10 cellular contexts compared by ENCODE assay signal in the genomic region with DNA sequence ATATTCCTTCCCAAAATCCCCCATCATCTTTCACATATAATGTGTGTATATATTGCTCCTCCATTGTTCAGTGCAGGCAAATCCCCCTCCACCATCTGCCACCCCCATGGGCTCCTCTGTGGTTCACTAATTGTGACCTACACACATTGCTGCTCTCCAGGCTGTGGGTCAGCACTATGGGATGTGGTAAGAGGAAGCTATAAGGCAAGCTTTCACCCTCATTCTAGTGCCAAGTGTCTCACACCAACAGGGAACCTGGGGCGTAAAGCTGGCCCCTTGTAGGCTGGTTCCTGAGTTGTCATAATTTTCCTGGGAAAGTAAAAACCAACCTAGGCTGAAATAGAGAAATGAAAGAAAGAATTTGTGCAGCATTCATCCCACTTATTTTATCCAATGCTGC. TPM values are rescaled to one million over a fixed set of nuclear protein-coding genes. Genes with fewer than 3 reads are reported as not detected.
DNase-seq lines count a peak whose midpoint lies in the region; ATAC-seq and TF ChIP-seq lines count a peak whose summit lies in the region.
"Had no signal": no experiment of that assay in that cellular context is flagged by ENCODE, and none has a peak within 500 bp of the region (broad histone marks: within the 10 kb centered on the region; RNA-seq: fewer than 3 reads in every experiment).

No MANE protein-coding gene starts in this region.

- H3K36me3 Mint-ChIP-seq in activated T-cell treated with anti-CD3 and anti-CD28 coated beads, Interleukin-2, amount 50 U/mL, for 72 hours (ENCODE audit: insufficient read depth in 2 of 2): peaks cover 8 to 33% of the 10 kb centered on the region in 2 donors
- peaks cover 19% of the 10 kb centered on the region; the same call in 1 of the 2 replicates for H3K36me3 Mint-ChIP-seq in WTC11
- peaks cover 35% of the 10 kb centered on the region for H3K36me3 Mint-ChIP-seq in stimulated activated memory B cell treated with anti-CD40 and anti-IgM and Interleukin-4, amounts not matched to agents 10 μg/mL and 1 μg/mL and 100 μg/mL, for 72 hours

- POLR2A ChIA-PET in WTC11 (lab: Charles Lee): no interaction called here

- no peak for ATAC-seq in activated T-cell treated with anti-CD3 and anti-CD28 coated beads, Interleukin-2, amount 50 U/mL, for 72 hours (replicated peaks in 1 of 2)
- ATAC-seq in WTC11 (no peak), left ventricle myocardium superior (peak; percentile 25), GM21447 (IDR thresholded peaks at IDR 0.05; ENCODE audit: unreplicated experiment) (no peak)
- ATAC-seq in stimulated activated memory B cell treated with anti-CD40 and anti-IgM and Interleukin-4, amounts not matched to agents 10 μg/mL and 1 μg/mL and 100 μg/mL, for 72 hours: no peak

- intact Hi-C loops in left ventricle myocardium superior (cut with micrococcal nuclease): no loop called here

- peak overlapping the region; percentile 68 to 71 for H3K4me3 Mint-ChIP-seq in activated T-cell treated with anti-CD3 and anti-CD28 coated beads, Interleukin-2, amount 50 U/mL, for 72 hours
- H3K4me3 Mint-ChIP-seq in WTC11: no peak overlapping the region
- peak overlapping the region; percentile 16 for H3K4me3 Mint-ChIP-seq in stimulated activated memory B cell treated with anti-CD40 and anti-IgM and Interleukin-4, amounts not matched to agents 10 μg/mL and 1 μg/mL and 100 μg/mL, for 72 hours

- H3K27ac Mint-ChIP-seq in activated T-cell treated with anti-CD3 and anti-CD28 coated beads, Interleukin-2, amount 50 U/mL, for 72 hours: peak overlapping the region; percentile 83
- peak overlapping the region; percentile 24; the same call in 1 of the 2 replicates for H3K27ac Mint-ChIP-seq in WTC11
- H3K27ac Mint-ChIP-seq in stimulated activated memory B cell treated with anti-CD40 and anti-IgM and Interleukin-4, amounts not matched to agents 10 μg/mL and 1 μg/mL and 100 μg/mL, for 72 hours: peak overlapping the region; percentile 92

- no peaks in the 10 kb centered on the region for H3K9me3 Mint-ChIP-seq in activated T-cell treated with anti-CD3 and anti-CD28 coated beads, Interleukin-2, amount 50 U/mL, for 72 hours
- no peaks in the 10 kb centered on the region for H3K9me3 Mint-ChIP-seq in WTC11
- H3K9me3 Mint-ChIP-seq in stimulated activated memory B cell treated with anti-CD40 and anti-IgM and Interleukin-4, amounts not matched to agents 10 μg/mL and 1 μg/mL and 100 μg/mL, for 72 hours: no peaks in the 10 kb centered on the region

- no peak for DNase-seq in activated T-cell treated with anti-CD3 and anti-CD28 coated beads, Interleukin-2, amount 50 U/mL, for 72 hours
- no peak for DNase-seq in activated T-cell treated with anti-CD3 and anti-CD28 coated beads, Interleukin-2, amount 50 U/mL, for 1 hour
- no peak for DNase-seq in WTC11 (ENCODE audit: low spot score)
- no peak for DNase-seq in left ventricle myocardium superior
- DNase-seq in activated gamma-delta T cell treated with Interleukin-2 at 50 U/mL for 16 hours: no peak
- no peak for DNase-seq in HPDE6-E6E7 (ENCODE audit: extremely low spot score)
- DNase-seq: midbrain; stimulated activated naive CD4-positive, alpha-beta T cell had no signal

- no peaks in the 10 kb centered on the region for H3K27me3 Mint-ChIP-seq in activated T-cell treated with anti-CD3 and anti-CD28 coated beads, Interleukin-2, amount 50 U/mL, for 72 hours (ENCODE audit: low read depth)
- H3K27me3 Mint-ChIP-seq in WTC11 (ENCODE audit: low read depth): no peaks in the 10 kb centered on the region
- no peaks in the 10 kb centered on the region for H3K27me3 Mint-ChIP-seq in stimulated activated memory B cell treated with anti-CD40 and anti-IgM and Interleukin-4, amounts not matched to agents 10 μg/mL and 1 μg/mL and 100 μg/mL, for 72 hours

- TF ChIP-seq CTCF in WTC11 (IDR thresholded peaks at IDR 0.05): no peak

- CTCF ChIA-PET in WTC11 (lab: Charles Lee): interaction anchor here (1.6 kb wide), 1 partner anchor 22 kb away, joined by 5 read pairs; no protein-coding TSS in a partner anchor

- peaks cover 81% of the 10 kb centered on the region for H3K4me1 Mint-ChIP-seq in activated T-cell treated with anti-CD3 and anti-CD28 coated beads, Interleukin-2, amount 50 U/mL, for 72 hours (ENCODE audit: low read depth)
- peaks cover 42% of the 10 kb centered on the region for H3K4me1 Mint-ChIP-seq in WTC11
- H3K4me1 Mint-ChIP-seq in stimulated activated memory B cell treated with anti-CD40 and anti-IgM and Interleukin-4, amounts not matched to agents 10 μg/mL and 1 μg/mL and 100 μg/mL, for 72 hours: peaks cover 70% of the 10 kb centered on the region

TF ChIP-seq in WTC11, 78 proteins besides CTCF, POLR2A, EP300 and RAD21 (continues in another document):
- TF ChIP-seq, protein P1, sequence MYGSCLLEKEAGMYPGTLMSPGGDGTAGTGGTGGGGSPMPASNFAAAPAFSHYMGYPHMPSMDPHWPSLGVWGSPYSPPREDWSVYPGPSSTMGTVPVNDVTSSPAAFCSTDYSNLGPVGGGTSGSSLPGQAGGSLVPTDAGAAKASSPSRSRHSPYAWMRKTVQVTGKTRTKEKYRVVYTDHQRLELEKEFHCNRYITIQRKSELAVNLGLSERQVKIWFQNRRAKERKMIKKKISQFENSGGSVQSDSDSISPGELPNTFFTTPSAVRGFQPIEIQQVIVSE (CRISPR knock-in tag; IDR thresholded peaks at IDR 0.05; ENCODE audit: borderline replicate concordance): no peak
- TF ChIP-seq SMAD4 (CRISPR knock-in tag; IDR thresholded peaks at IDR 0.05): no peak
- TF ChIP-seq, protein P2, sequence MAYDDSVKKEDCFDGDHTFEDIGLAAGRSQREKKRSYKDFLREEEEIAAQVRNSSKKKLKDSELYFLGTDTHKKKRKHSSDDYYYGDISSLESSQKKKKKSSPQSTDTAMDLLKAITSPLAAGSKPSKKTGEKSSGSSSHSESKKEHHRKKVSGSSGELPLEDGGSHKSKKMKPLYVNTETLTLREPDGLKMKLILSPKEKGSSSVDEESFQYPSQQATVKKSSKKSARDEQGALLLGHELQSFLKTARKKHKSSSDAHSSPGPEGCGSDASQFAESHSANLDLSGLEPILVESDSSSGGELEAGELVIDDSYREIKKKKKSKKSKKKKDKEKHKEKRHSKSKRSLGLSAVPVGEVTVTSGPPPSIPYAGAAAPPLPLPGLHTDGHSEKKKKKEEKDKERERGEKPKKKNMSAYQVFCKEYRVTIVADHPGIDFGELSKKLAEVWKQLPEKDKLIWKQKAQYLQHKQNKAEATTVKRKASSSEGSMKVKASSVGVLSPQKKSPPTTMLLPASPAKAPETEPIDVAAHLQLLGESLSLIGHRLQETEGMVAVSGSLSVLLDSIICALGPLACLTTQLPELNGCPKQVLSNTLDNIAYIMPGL (CRISPR knock-in tag; IDR thresholded peaks at IDR 0.05): no peak
- TF ChIP-seq ZNF121 (CRISPR knock-in tag; IDR thresholded peaks at IDR 0.05): no peak
- TF ChIP-seq, protein P3, sequence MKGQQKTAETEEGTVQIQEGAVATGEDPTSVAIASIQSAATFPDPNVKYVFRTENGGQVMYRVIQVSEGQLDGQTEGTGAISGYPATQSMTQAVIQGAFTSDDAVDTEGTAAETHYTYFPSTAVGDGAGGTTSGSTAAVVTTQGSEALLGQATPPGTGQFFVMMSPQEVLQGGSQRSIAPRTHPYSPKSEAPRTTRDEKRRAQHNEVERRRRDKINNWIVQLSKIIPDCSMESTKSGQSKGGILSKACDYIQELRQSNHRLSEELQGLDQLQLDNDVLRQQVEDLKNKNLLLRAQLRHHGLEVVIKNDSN (CRISPR knock-in tag; IDR thresholded peaks at IDR 0.05): no peak
- no peak for TF ChIP-seq NFE2L1 (CRISPR knock-in tag; IDR thresholded peaks at IDR 0.05)
- TF ChIP-seq KAT7 (CRISPR knock-in tag; IDR thresholded peaks at IDR 0.05; ENCODE audit: borderline replicate concordance): no peak
- no peak for TF ChIP-seq CREM (CRISPR knock-in tag; IDR thresholded peaks at IDR 0.05)
- TF ChIP-seq GTF2I (CRISPR knock-in tag; conservative IDR thresholded peaks at IDR 0.05): no peak
- TF ChIP-seq, protein P4, sequence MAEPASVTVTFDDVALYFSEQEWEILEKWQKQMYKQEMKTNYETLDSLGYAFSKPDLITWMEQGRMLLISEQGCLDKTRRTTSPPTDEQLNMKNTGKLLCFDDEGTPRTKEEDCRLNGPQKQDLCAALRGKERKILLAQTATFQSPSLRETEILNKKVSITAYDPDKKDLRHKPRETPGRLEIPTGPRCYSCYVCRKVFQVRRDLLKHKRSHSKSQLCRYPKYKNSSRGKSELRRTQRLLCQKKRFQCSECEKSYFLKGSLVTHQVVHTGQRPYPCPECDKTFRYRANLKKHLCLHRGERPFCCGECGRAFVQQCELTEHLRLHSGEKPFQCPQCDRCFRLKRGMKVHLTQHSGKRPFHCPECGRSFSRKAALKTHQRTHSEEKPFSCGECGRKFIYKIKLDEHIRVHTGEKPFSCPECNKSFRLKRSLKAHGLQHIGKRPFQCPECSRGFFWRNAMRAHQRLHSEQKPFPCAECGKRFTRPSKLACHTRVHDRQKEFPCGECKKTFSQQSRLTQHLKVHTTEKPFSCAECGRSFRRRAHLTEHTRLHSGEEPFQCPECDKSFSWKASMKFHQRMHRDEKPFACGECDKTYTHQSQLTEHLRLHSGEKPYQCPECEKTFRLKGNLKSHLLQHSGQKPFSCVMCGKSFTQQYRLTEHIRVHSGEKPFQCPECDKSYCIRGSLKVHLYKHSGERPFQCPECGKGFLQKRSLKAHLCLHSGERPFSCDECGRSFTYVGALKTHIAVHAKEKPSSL (CRISPR knock-in tag; conservative IDR thresholded peaks at IDR 0.05): no peak
- TF ChIP-seq FOXJ3 (CRISPR knock-in tag; IDR thresholded peaks at IDR 0.05; ENCODE audit: borderline replicate concordance): no peak

RNA-seq across cellular contexts. Expression of a gene that starts 16.8 kb away (rescaled TPM):
- 100 to 1,000 TPM; 228 to 278 TPM for total RNA-seq in activated T-cell treated with anti-CD3 and anti-CD28 coated beads, Interleukin-2, amount 50 U/mL, for 72 hours
- total RNA-seq in WTC11 (2021) (197 to 218 TPM (median 201 TPM) in 3 replicates), left ventricle myocardium superior (135 TPM)

RNA-seq across cellular contexts. Expression of a gene that starts 47.1 kb away (rescaled TPM):
- 10 to 100 TPM; 11.0 to 11.5 TPM for total RNA-seq in activated T-cell treated with anti-CD3 and anti-CD28 coated beads, Interleukin-2, amount 50 U/mL, for 72 hours
- 2.5 to 3.3 TPM (median 2.6 TPM) in 3 replicates for total RNA-seq in WTC11 (2021)
- 1.5 TPM for total RNA-seq in left ventricle myocardium superior

Comparison
In these comparisons a context has a peak if more than half of its experiments do, and no peak if none do; other contexts are left out.
1. H3K27ac Mint-ChIP-seq: peak in every context shown above with its lines; median percentile 92 in stimulated activated memory B cell treated with anti-CD40 and anti-IgM and Interleukin-4, amounts not matched to agents 10 μg/mL and 1 μg/mL and 100 μg/mL, for 72 hours; 83 in activated T-cell treated with anti-CD3 and anti-CD28 coated beads, Interleukin-2, amount 50 U/mL, for 72 hours; 24 in WTC11.